Comparison of ENCODE assay signal across 2 cellular contexts in genomic region chr17:72466606-72467005, GRCh38.
TF ChIP-seq lines count a peak whose summit lies in the region.

No MANE protein-coding gene starts in this region.

TF ChIP-seq in IMR-90, 13 proteins besides CTCF, POLR2A, EP300 and RAD21 (continued from another document):
- no peak for TF ChIP-seq USF2 (IDR thresholded peaks at IDR 0.05; ENCODE audit: low read depth, low read length)
- no peak for TF ChIP-seq CHD1 (IDR thresholded peaks at IDR 0.05; ENCODE audit: low read depth, low read length)
- TF ChIP-seq FOS (IDR thresholded peaks at IDR 0.05; ENCODE audit: low read depth, low read length): no peak
- TF ChIP-seq MXI1 (IDR thresholded peaks at IDR 0.05; ENCODE audit: borderline replicate concordance, low read depth, low read length): no peak
- no peak for TF ChIP-seq SMC3 (IDR thresholded peaks at IDR 0.05; ENCODE audit: low read depth, low read length)
- no peak for TF ChIP-seq CEBPB (IDR thresholded peaks at IDR 0.05; ENCODE audit: low read depth, low read length)
- no peak for TF ChIP-seq ELK1 (IDR thresholded peaks at IDR 0.05; ENCODE audit: borderline replicate concordance, low read depth, low read length)
- no peak for TF ChIP-seq MAFK (IDR thresholded peaks at IDR 0.05; ENCODE audit: low read depth, low read length)
- TF ChIP-seq NFE2L2 (IDR thresholded peaks at IDR 0.05; ENCODE audit: low read depth, low read length): no peak

TF ChIP-seq in WTC11, 78 proteins besides CTCF, POLR2A, EP300 and RAD21:
- TF ChIP-seq ZNF281 (CRISPR knock-in tag; IDR thresholded peaks at IDR 0.05) (no peak), GRHL2 (CRISPR knock-in tag; IDR thresholded peaks at IDR 0.05; ENCODE audit: insufficient replicate concordance, severe bottlenecking) (no peak), AFF4 (CRISPR knock-in tag; IDR thresholded peaks at IDR 0.05; ENCODE audit: borderline replicate concordance) (no peak), HMGXB4 (CRISPR knock-in tag; IDR thresholded peaks at IDR 0.05) (no peak), ZNF671 (CRISPR knock-in tag; IDR thresholded peaks at IDR 0.05) (no peak), ZNF121 (CRISPR knock-in tag; IDR thresholded peaks at IDR 0.05) (no peak), MLX (CRISPR knock-in tag; IDR thresholded peaks at IDR 0.05) (no peak), CBFB (CRISPR knock-in tag; IDR thresholded peaks at IDR 0.05; ENCODE audit: low read depth) (no peak), CREB1 (CRISPR knock-in tag; IDR thresholded peaks at IDR 0.05) (no peak), SMAD3 (CRISPR knock-in tag; IDR thresholded peaks at IDR 0.05; ENCODE audit: borderline replicate concordance) (no peak), ATF6 (CRISPR knock-in tag; IDR thresholded peaks at IDR 0.05) (no peak), TCF7 (CRISPR knock-in tag; IDR thresholded peaks at IDR 0.05; ENCODE audit: low read depth) (no peak), NFATC4 (CRISPR knock-in tag; IDR thresholded peaks at IDR 0.05) (no peak), FOXJ3 (CRISPR knock-in tag; IDR thresholded peaks at IDR 0.05; ENCODE audit: borderline replicate concordance) (no peak), ZNF317 (CRISPR knock-in tag; IDR thresholded peaks at IDR 0.05; ENCODE audit: borderline replicate concordance, low read depth) (no peak), E2F4 (CRISPR knock-in tag; IDR thresholded peaks at IDR 0.05; ENCODE audit: borderline replicate concordance, low read depth) (no peak), RELA (CRISPR knock-in tag; IDR thresholded peaks at IDR 0.05; ENCODE audit: borderline replicate concordance) (no peak), ZBTB21 (CRISPR knock-in tag; IDR thresholded peaks at IDR 0.05; ENCODE audit: borderline replicate concordance) (no peak)
